In the genomic region with DNA sequence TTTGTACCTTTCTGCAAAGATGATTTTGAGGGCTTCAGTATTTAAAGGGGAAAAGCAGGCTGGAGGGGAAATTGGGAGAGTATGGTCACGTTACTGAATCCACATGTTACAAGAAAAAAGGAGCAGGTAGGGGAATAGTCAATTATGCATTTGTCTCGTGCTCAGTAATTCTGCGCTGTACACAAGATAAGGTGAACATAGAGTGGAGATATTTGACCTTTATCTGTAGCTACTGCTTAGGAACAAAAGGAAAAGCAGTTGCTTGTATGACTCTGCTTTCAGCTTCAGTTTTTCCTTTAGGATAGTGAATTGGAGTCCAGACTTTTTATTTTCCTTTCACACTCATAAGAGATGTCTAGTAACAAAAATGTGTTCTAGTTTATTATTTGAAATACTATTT, we compare ENCODE assay signal across 28 cellular contexts.
"Had no signal": no experiment of that assay in that cellular context is flagged by ENCODE, and none has a peak within 500 bp of the region (broad histone marks: within the 10 kb centered on the region; RNA-seq: fewer than 3 reads in every experiment).

No MANE protein-coding gene starts in this region.

- H3K4me3 ChIP-seq: ascending aorta, breast epithelium, cardiac muscle cell, colonic mucosa, esophagus squamous epithelium had no signal

- H3K4me1 Mint-ChIP-seq: brain had no signal

- H3K27ac Mint-ChIP-seq: activated CD4-positive, alpha-beta memory T cell treated with anti-CD3 and anti-CD28 coated beads for 36 hours; activated CD4-positive, alpha-beta T cell treated with anti-CD3 and anti-CD28 coated beads for 36 hours; activated CD8-positive, alpha-beta memory T cell treated with anti-CD3 and anti-CD28 coated beads, Interleukin-2, amount 10 ng/mL, durations not matched to agents 7 days and 5 days; activated CD8-positive, alpha-beta T cell treated with anti-CD3 and anti-CD28 coated beads, Interleukin-2, amount 10 ng/mL, durations not matched to agents 7 days and 5 days; activated naive CD4-positive, alpha-beta T cell treated with anti-CD3 and anti-CD28 coated beads for 36 hours; activated naive CD4-positive, alpha-beta T cell treated with anti-CD3 and anti-CD28 coated beads, Interleukin-2, amount 50 U/mL, for 24 hours; activated naive CD8-positive, alpha-beta T cell treated with anti-CD3 and anti-CD28 coated beads for 36 hours; activated naive CD8-positive, alpha-beta T cell treated with anti-CD3 and anti-CD28 coated beads, Interleukin-2, amount 50 U/mL, for 24 hours; activated T-helper 1 cell treated with anti-CD3 and anti-CD28 coated beads, Interleukin-12 subunit alpha, Interleukin-12 subunit beta, Interleukin-2, Interleukin-4 antibody, amounts not matched to agents 30 ng/mL and 10 ng/mL and 1 ng/mL, durations not matched to agents 14 hours and 24 hours and 36 hours; activated T-helper 2 cell treated with anti-CD3 and anti-CD28 coated beads, Interferon-gamma antibody, Interleukin-2, Interleukin-4, amounts not matched to agents 10 μg/mL and 5 μg/mL and 100 μg/mL, durations not matched to agents 14 hours and 24 hours and 36 hours; brain had no signal

- H3K9me3 Mint-ChIP-seq: activated CD4-positive, alpha-beta memory T cell treated with anti-CD3 and anti-CD28 coated beads for 36 hours; activated CD4-positive, alpha-beta T cell treated with anti-CD3 and anti-CD28 coated beads, Interleukin-2, amount 10 ng/mL, durations not matched to agents 24 days and 14 days; activated naive CD4-positive, alpha-beta T cell treated with anti-CD3 and anti-CD28 coated beads for 36 hours; activated naive CD4-positive, alpha-beta T cell treated with anti-CD3 and anti-CD28 coated beads, Interleukin-2, amount 50 U/mL, for 24 hours; activated naive CD8-positive, alpha-beta T cell treated with anti-CD3 and anti-CD28 coated beads for 36 hours; activated naive CD8-positive, alpha-beta T cell treated with anti-CD3 and anti-CD28 coated beads, Interleukin-2, amount 50 U/mL, for 24 hours; activated T-helper 1 cell treated with anti-CD3 and anti-CD28 coated beads, Interleukin-12 subunit alpha, Interleukin-12 subunit beta, Interleukin-2, Interleukin-4 antibody, amounts not matched to agents 30 ng/mL and 10 ng/mL and 1 ng/mL, durations not matched to agents 14 hours and 24 hours and 36 hours; activated T-helper 2 cell treated with anti-CD3 and anti-CD28 coated beads, Interferon-gamma antibody, Interleukin-2, Interleukin-4, amounts not matched to agents 10 μg/mL and 5 μg/mL and 100 μg/mL, durations not matched to agents 14 hours and 24 hours and 36 hours; brain had no signal

- H3K36me3 Mint-ChIP-seq: activated CD4-positive, alpha-beta memory T cell treated with anti-CD3 and anti-CD28 coated beads for 36 hours had no signal

- H3K4me3 Mint-ChIP-seq: activated CD4-positive, alpha-beta memory T cell treated with anti-CD3 and anti-CD28 coated beads for 36 hours; activated CD4-positive, alpha-beta T cell treated with anti-CD3 and anti-CD28 coated beads for 36 hours; activated CD4-positive, alpha-beta T cell treated with anti-CD3 and anti-CD28 coated beads, Interleukin-2, amount 10 ng/mL, durations not matched to agents 24 days and 14 days; activated CD8-positive, alpha-beta memory T cell treated with anti-CD3 and anti-CD28 coated beads, Interleukin-2, amount 10 ng/mL, durations not matched to agents 7 days and 5 days; activated CD8-positive, alpha-beta T cell treated with anti-CD3 and anti-CD28 coated beads, Interleukin-2, amount 10 ng/mL, durations not matched to agents 7 days and 5 days; activated naive CD4-positive, alpha-beta T cell treated with anti-CD3 and anti-CD28 coated beads for 36 hours; activated naive CD4-positive, alpha-beta T cell treated with anti-CD3 and anti-CD28 coated beads, Interleukin-2, amount 50 U/mL, for 24 hours; activated naive CD8-positive, alpha-beta T cell treated with anti-CD3 and anti-CD28 coated beads for 36 hours; activated naive CD8-positive, alpha-beta T cell treated with anti-CD3 and anti-CD28 coated beads, Interleukin-2, amount 50 U/mL, for 24 hours; activated T-helper 1 cell treated with anti-CD3 and anti-CD28 coated beads, Interleukin-12 subunit alpha, Interleukin-12 subunit beta, Interleukin-2, Interleukin-4 antibody, amounts not matched to agents 30 ng/mL and 10 ng/mL and 1 ng/mL, durations not matched to agents 14 hours and 24 hours and 36 hours; brain had no signal

- DNase-seq: activated CD4-positive, alpha-beta memory T cell treated with anti-CD3 and anti-CD28 coated beads for 36 hours; activated CD4-positive, alpha-beta T cell treated with anti-CD3 and anti-CD28 coated beads for 36 hours; activated CD4-positive, alpha-beta T cell treated with anti-CD3 and anti-CD28 coated beads, Interleukin-2, amount 10 ng/mL, durations not matched to agents 24 days and 14 days; activated CD4-positive, CD25-positive, alpha-beta regulatory T cell; activated CD4-positive, CD25-positive, alpha-beta regulatory T cell treated with anti-CD3 and anti-CD28 coated beads, Interleukin-2, amount 50 U/mL, for 72 hours; activated CD8-positive, alpha-beta memory T cell treated with anti-CD3 and anti-CD28 coated beads, Interleukin-2, amount 10 ng/mL, durations not matched to agents 7 days and 5 days; activated CD8-positive, alpha-beta memory T cell treated with anti-CD3 and anti-CD28 coated beads, Interleukin-2, amount 50 U/mL, for 4 hours; activated CD8-positive, alpha-beta T cell treated with anti-CD3 and anti-CD28 coated beads, Interleukin-2, amount 10 ng/mL, durations not matched to agents 7 days and 5 days; activated effector memory CD4-positive, alpha-beta T cell treated with anti-CD3 and anti-CD28 coated beads, Interleukin-2, amount 50 U/mL, for 16 hours; activated naive CD4-positive, alpha-beta T cell treated with anti-CD3 and anti-CD28 coated beads for 36 hours; activated naive CD8-positive, alpha-beta T cell treated with anti-CD3 and anti-CD28 coated beads for 36 hours; activated naive CD8-positive, alpha-beta T cell treated with anti-CD3 and anti-CD28 coated beads, Interleukin-2, amount 50 U/mL, for 24 hours; activated T-cell treated with anti-CD3 and anti-CD28 coated beads, Interleukin-2, amount 50 U/mL, for 1 hour; activated T-cell treated with anti-CD3 and anti-CD28 coated beads, Interleukin-2, amount 50 U/mL, for 48 hours; cerebellar nuclear complex; colonic mucosa; effector memory CD4-positive, alpha-beta T cell; esophagus squamous epithelium; foreskin melanocyte; head of caudate nucleus had no signal

- H3K27me3 Mint-ChIP-seq: activated CD4-positive, alpha-beta memory T cell treated with anti-CD3 and anti-CD28 coated beads for 36 hours; activated CD4-positive, alpha-beta T cell treated with anti-CD3 and anti-CD28 coated beads for 36 hours; activated CD4-positive, alpha-beta T cell treated with anti-CD3 and anti-CD28 coated beads, Interleukin-2, amount 10 ng/mL, durations not matched to agents 24 days and 14 days; activated CD8-positive, alpha-beta memory T cell treated with anti-CD3 and anti-CD28 coated beads, Interleukin-2, amount 10 ng/mL, durations not matched to agents 7 days and 5 days; activated naive CD4-positive, alpha-beta T cell treated with anti-CD3 and anti-CD28 coated beads, Interleukin-2, amount 50 U/mL, for 24 hours; activated naive CD8-positive, alpha-beta T cell treated with anti-CD3 and anti-CD28 coated beads for 36 hours; activated naive CD8-positive, alpha-beta T cell treated with anti-CD3 and anti-CD28 coated beads, Interleukin-2, amount 50 U/mL, for 24 hours; brain had no signal

- H3K27ac ChIP-seq: breast epithelium, cardiac muscle cell, colonic mucosa, epithelial cell of prostate, esophagus squamous epithelium had no signal

- H3K27me3 ChIP-seq: ascending aorta, breast epithelium, cardiac muscle cell, colonic mucosa, esophagus squamous epithelium had no signal
